In genomic region chr2:211157856-211158463, GRCh38 we compare ENCODE assay signal across 8 cellular contexts.
DNase-seq lines count a peak whose midpoint lies in the region; ATAC-seq and TF ChIP-seq lines count a peak whose summit lies in the region.

No MANE protein-coding gene starts in this region.

- H3K9me3 ChIP-seq in DND-41 (ENCODE audit: insufficient read depth, low read length, severe bottlenecking), result no peaks in the 10 kb centered on the region
- no peaks in the 10 kb centered on the region for H3K9me3 ChIP-seq in Peyer's patch
- H3K9me3 ChIP-seq in tibial artery, result no peaks in the 10 kb centered on the region

- H3K79me2 ChIP-seq in DND-41 (ENCODE audit: insufficient read depth, low read length), result no peaks in the 10 kb centered on the region

- H3K27me3 ChIP-seq in DND-41 (ENCODE audit: insufficient read depth, low read length, poor library complexity) (no peaks in the 10 kb centered on the region), Peyer's patch (no peaks in the 10 kb centered on the region), tibial artery (no peaks in the 10 kb centered on the region)

- H3K4me1 ChIP-seq in DND-41 (ENCODE audit: insufficient read depth, low read length) (no peaks in the 10 kb centered on the region), Peyer's patch (no peaks in the 10 kb centered on the region), tibial artery (no peaks in the 10 kb centered on the region)

- no peak overlapping the region for H2AFZ ChIP-seq in DND-41 (ENCODE audit: low read depth, low read length)

- DNase-seq in DND-41 (peak; percentile 72), HUDEP-2 (lab: John Stamatoyannopoulos, UW; ENCODE audit: unreplicated experiment in 76 of 76) (peak in 65 of 76 experiments; percentile 2 to 73 (median 40)), Peyer's patch (peak; percentile 55 to 91 (median 66)), fibroblast of pulmonary artery (ENCODE audit: low read depth) (peak; percentile 81), nucleus accumbens (lab: John Stamatoyannopoulos, UW) (peak in 44 of 56 donors; percentile 1 to 86 (median 28)), tibial artery (peak; percentile 76 to 80)
- peak; percentile 48 for DNase-seq in activated T-cell treated with anti-CD3 and anti-CD28 coated beads, Interleukin-2, amount 50 U/mL, for 4 hours

- no peaks in the 10 kb centered on the region for H3K36me3 ChIP-seq in DND-41 (ENCODE audit: insufficient read depth, low read length)
- no peaks in the 10 kb centered on the region for H3K36me3 ChIP-seq in Peyer's patch
- H3K36me3 ChIP-seq in tibial artery, result no peaks in the 10 kb centered on the region

- H3K27ac ChIP-seq in DND-41 (ENCODE audit: low read length) (no peak overlapping the region), Peyer's patch (no peak overlapping the region), tibial artery (no peak overlapping the region)

- ATAC-seq in DND-41 (ENCODE audit: insufficient read depth, low read depth) (peak; percentile 93), GM21529 (IDR thresholded peaks at IDR 0.05; ENCODE audit: unreplicated experiment) (peak; percentile 100)
- ATAC-seq in activated T-cell treated with anti-CD3 and anti-CD28 coated beads, Interleukin-2, amount 50 U/mL, for 4 hours, result peak in 1 of 2 donors; percentile 58

- no peaks in the 10 kb centered on the region for H3K27me3 Mint-ChIP-seq in activated T-cell treated with anti-CD3 and anti-CD28 coated beads, Interleukin-2, amount 50 U/mL, for 4 hours (ENCODE audit: low read depth)

- H3K4me3 Mint-ChIP-seq in activated T-cell treated with anti-CD3 and anti-CD28 coated beads, Interleukin-2, amount 50 U/mL, for 4 hours, result no peak overlapping the region

- no peaks in the 10 kb centered on the region for H3K36me3 Mint-ChIP-seq in activated T-cell treated with anti-CD3 and anti-CD28 coated beads, Interleukin-2, amount 50 U/mL, for 4 hours (ENCODE audit: insufficient read depth)

- H3K4me2 ChIP-seq in DND-41 (ENCODE audit: insufficient read depth, low read length), result no peak overlapping the region

- no peaks in the 10 kb centered on the region for H3K4me1 Mint-ChIP-seq in activated T-cell treated with anti-CD3 and anti-CD28 coated beads, Interleukin-2, amount 50 U/mL, for 4 hours (ENCODE audit: low read depth)

- no peaks in the 10 kb centered on the region for H3K9me3 Mint-ChIP-seq in activated T-cell treated with anti-CD3 and anti-CD28 coated beads, Interleukin-2, amount 50 U/mL, for 4 hours

- TF ChIP-seq CTCF in DND-41 (IDR thresholded peaks at IDR 0.05; ENCODE audit: borderline replicate concordance, extremely low read depth, low read length, poor library complexity, severe bottlenecking), result peak; percentile 86
- TF ChIP-seq CTCF in Peyer's patch (IDR thresholded peaks at IDR 0.05), result peak in 5 of 6 experiments; percentile 41 to 84 (median 79)
- peak; percentile 91 for TF ChIP-seq CTCF in fibroblast of pulmonary artery (IDR thresholded peaks at IDR 0.05; ENCODE audit: low read length, missing control alignments)
- TF ChIP-seq CTCF in tibial artery (IDR thresholded peaks at IDR 0.05), result peak; percentile 71 to 79

- H4K20me1 ChIP-seq in DND-41 (ENCODE audit: insufficient read depth, low read length), result no peaks in the 10 kb centered on the region

- TF ChIP-seq POLR2A in Peyer's patch (IDR thresholded peaks at IDR 0.05), result no peak

- no peak overlapping the region for H3K9ac ChIP-seq in DND-41 (ENCODE audit: low read depth, low read length)

- no peak overlapping the region for H3K4me3 ChIP-seq in DND-41 (ENCODE audit: low read depth in 1 of 2, low read length in 2 of 2)
- H3K4me3 ChIP-seq in Peyer's patch, result no peak overlapping the region
- H3K4me3 ChIP-seq in fibroblast of pulmonary artery (replicated peaks; ENCODE audit: low read depth, low read length), result no peak overlapping the region
- H3K4me3 ChIP-seq in tibial artery, result no peak overlapping the region

- intact Hi-C loops in tibial artery (cut with DNase I; ENCODE audit: low total_unique reads), result loop anchor here (10.0 kb wide), 1 partner anchor 543 kb away; no protein-coding TSS in a partner anchor

Comparison
In these comparisons a context has a peak if more than half of its experiments do, and no peak if none do; other contexts are left out.
1. DNase-seq: peak in every context shown above with its lines; median percentile 81 in fibroblast of pulmonary artery; 78 in tibial artery; 72 in DND-41; 66 in Peyer's patch; 48 in activated T-cell treated with anti-CD3 and anti-CD28 coated beads, Interleukin-2, amount 50 U/mL, for 4 hours; 40 in HUDEP-2; 28 in nucleus accumbens.